8 cellular contexts compared by ENCODE assay signal in genomic region chr15:64842099-64842940, GRCh38. TPM values are rescaled to one million over a fixed set of nuclear protein-coding genes. Genes with fewer than 3 reads are reported as not detected.
DNase-seq lines count a peak whose midpoint lies in the region; ATAC-seq and TF ChIP-seq lines count a peak whose summit lies in the region.

No MANE protein-coding gene starts in this region.

- no peak for TF ChIP-seq CTCF in nephron (IDR thresholded peaks at IDR 0.05; ENCODE audit: unreplicated experiment in 3 of 3)

- H3K27me3 Mint-ChIP-seq in activated naive CD4-positive, alpha-beta T cell treated with anti-CD3 and anti-CD28 coated beads for 36 hours (ENCODE audit: low read depth) = no peaks in the 10 kb centered on the region
- no peaks in the 10 kb centered on the region for H3K27me3 Mint-ChIP-seq in T-cell
- H3K27me3 Mint-ChIP-seq in nephron (ENCODE audit: low read depth) = no peaks in the 10 kb centered on the region

- peak overlapping the region; percentile 96 for H3K4me3 Mint-ChIP-seq in activated naive CD4-positive, alpha-beta T cell treated with anti-CD3 and anti-CD28 coated beads for 36 hours
- peak overlapping the region; percentile 87 to 96 (median 94) for H3K4me3 Mint-ChIP-seq in T-cell
- H3K4me3 Mint-ChIP-seq in nephron = peak overlapping the region; percentile 92 to 98 (median 97)

- H3K36me3 Mint-ChIP-seq in activated naive CD4-positive, alpha-beta T cell treated with anti-CD3 and anti-CD28 coated beads for 36 hours (ENCODE audit: low read depth) = no peaks in the 10 kb centered on the region
- H3K36me3 Mint-ChIP-seq in T-cell (no peaks in the 10 kb centered on the region), nephron (ENCODE audit: low read depth) (no peaks in the 10 kb centered on the region)

- ATAC-seq in T-cell (replicated peaks in 1 of 4) = peak in 2 of 4 experiments; percentile 1 to 6
- no peak for ATAC-seq in GM18868 (IDR thresholded peaks at IDR 0.05; ENCODE audit: unreplicated experiment)

- intact Hi-C loops in activated naive CD4-positive, alpha-beta T cell treated with anti-CD3 and anti-CD28 coated beads for 36 hours (cut with micrococcal nuclease) = loop anchor here (1.0 to 5.0 kb wide), 2 partner anchors 41 to 1860 kb away; partner anchors contain the start of gene SMAD6

- POLR2A ChIA-PET in T-cell (lab: Charles Lee) = no interaction called here

- peak overlapping the region; percentile 83 for H3K27ac Mint-ChIP-seq in activated naive CD4-positive, alpha-beta T cell treated with anti-CD3 and anti-CD28 coated beads for 36 hours
- H3K27ac Mint-ChIP-seq in T-cell (peak overlapping the region; percentile 92 to 95), nephron (peak overlapping the region; percentile 58 to 88 (median 76))

- peak; percentile 40 for DNase-seq in activated naive CD4-positive, alpha-beta T cell treated with anti-CD3 and anti-CD28 coated beads for 36 hours
- no peak for DNase-seq in activated naive CD4-positive, alpha-beta T cell (lab: John Stamatoyannopoulos, UW)
- no peak for DNase-seq in T-cell
- no peak for DNase-seq in epithelial cell of prostate (ENCODE audit: low read depth, low spot score)
- DNase-seq in mesenteric fat pad (ENCODE audit: low spot score) = no peak
- DNase-seq in GM19238 (ENCODE audit: insufficient read length, low spot score) = no peak

- H3K27ac ChIP-seq in epithelial cell of prostate = peak overlapping the region; percentile 66

- peaks cover 65% of the 10 kb centered on the region for H3K4me1 Mint-ChIP-seq in activated naive CD4-positive, alpha-beta T cell treated with anti-CD3 and anti-CD28 coated beads for 36 hours (ENCODE audit: low read depth)
- H3K4me1 Mint-ChIP-seq in T-cell (peaks cover 77 to 87% (median 81%) of the 10 kb centered on the region in 3 donors), nephron (peaks cover 46% of the 10 kb centered on the region)

- no peaks in the 10 kb centered on the region for H3K9me3 Mint-ChIP-seq in activated naive CD4-positive, alpha-beta T cell treated with anti-CD3 and anti-CD28 coated beads for 36 hours
- H3K9me3 Mint-ChIP-seq in T-cell (no peaks in the 10 kb centered on the region), nephron (no peaks in the 10 kb centered on the region)

- CTCF ChIA-PET in activated naive CD4-positive, alpha-beta T cell treated with anti-CD3 and anti-CD28 coated beads for 36 hours (lab: Charles Lee) = interaction anchor here (0.8 kb wide), 1 partner anchor 52 kb away, joined by 4 read pairs; no protein-coding TSS in a partner anchor
- CTCF ChIA-PET in T-cell (lab: Charles Lee) = no interaction called here

RNA-seq across cellular contexts. Expression of gene PLEKHO2, which starts 0.6 kb away (rescaled TPM):
- 10 to 100 TPM; 12.5 to 12.7 TPM for total RNA-seq in activated naive CD4-positive, alpha-beta T cell treated with anti-CD3 and anti-CD28 coated beads for 36 hours
- 10 to 100 TPM in 4 of 5 donors, 1 to 10 TPM in 1; 9.2 to 22.7 (median 17.1) TPM for total RNA-seq in T-cell
- total RNA-seq in mesenteric fat pad = 87.5 TPM

RNA-seq across cellular contexts. Expression of gene PIF1, which starts 16.9 kb away (rescaled TPM):
- total RNA-seq in activated naive CD4-positive, alpha-beta T cell treated with anti-CD3 and anti-CD28 coated beads for 36 hours = 10 to 100 TPM; 38.4 to 43.9 TPM
- 1 to 10 TPM in 3 of 5 donors, under 1 TPM in 2; 0.88 to 4.1 (median 1.1) TPM for total RNA-seq in T-cell
- total RNA-seq in mesenteric fat pad = 1.6 TPM

Comparison
In these comparisons a context has a peak if more than half of its experiments do, and no peak if none do; other contexts are left out.
1. RNA of gene PIF1, which starts 16.9 kb away (total RNA-seq): 38.4 to 43.9 TPM in activated naive CD4-positive, alpha-beta T cell treated with anti-CD3 and anti-CD28 coated beads for 36 hours; 1.6 TPM in mesenteric fat pad (single experiment) and 0.88 to 4.1 TPM in T-cell; every median in the first group is over 4 times any median in the second.
2. Peak in every context shown above with its lines, with median percentiles within 50 percentile points of each other: H3K27ac Mint-ChIP-seq and H3K4me3 Mint-ChIP-seq.